In genomic region chr4:94127707-94128328, GRCh38 we compare ENCODE assay signal across 9 cellular contexts.
DNase-seq lines count a peak whose midpoint lies in the region; ATAC-seq and TF ChIP-seq lines count a peak whose summit lies in the region.
"Had no signal": no experiment of that assay in that cellular context is flagged by ENCODE, and none has a peak within 500 bp of the region (broad histone marks: within the 10 kb centered on the region; RNA-seq: fewer than 3 reads in every experiment).

No MANE protein-coding gene starts in this region.

- DNase-seq in SK-N-DZ (ENCODE audit: low spot score) (peak; percentile 53), glutamatergic neuron (no peak)
- no peak for DNase-seq in CD4-positive, alpha-beta T cell

- H3K27ac ChIP-seq in C4-2B = no peak overlapping the region
- no peak overlapping the region for H3K27ac ChIP-seq in CD4-positive, alpha-beta T cell (ENCODE audit: low read depth, low read length)
- H3K27ac ChIP-seq: neutrophil had no signal

- H3K36me3 Mint-ChIP-seq in glutamatergic neuron (ENCODE audit: unreplicated experiment) = no peaks in the 10 kb centered on the region
- H3K36me3 Mint-ChIP-seq in CD4-positive, alpha-beta T cell (ENCODE audit: low read depth) = no peaks in the 10 kb centered on the region

- CTCF ChIA-PET in CD4-positive, alpha-beta T cell (lab: Charles Lee) = no interaction called here

- no peaks in the 10 kb centered on the region for H3K4me1 Mint-ChIP-seq in glutamatergic neuron (ENCODE audit: low read depth, unreplicated experiment)
- H3K4me1 Mint-ChIP-seq in CD4-positive, alpha-beta T cell (ENCODE audit: low read depth) = no peaks in the 10 kb centered on the region

- H3K27me3 ChIP-seq in CD4-positive, alpha-beta T cell (ENCODE audit: control insufficient read depth, insufficient read depth, low read length) = peaks cover 5% of the 10 kb centered on the region
- H3K27me3 ChIP-seq: neutrophil had no signal

- H3K27ac Mint-ChIP-seq in glutamatergic neuron (ENCODE audit: unreplicated experiment) = no peak overlapping the region
- H3K27ac Mint-ChIP-seq in CD4-positive, alpha-beta T cell = no peak overlapping the region

- H3K4me3 Mint-ChIP-seq in glutamatergic neuron (ENCODE audit: unreplicated experiment) = no peak overlapping the region
- H3K4me3 Mint-ChIP-seq in CD4-positive, alpha-beta T cell = no peak overlapping the region

- ATAC-seq in GM18868 (IDR thresholded peaks at IDR 0.05; ENCODE audit: unreplicated experiment) = peak; percentile 89
- ATAC-seq in HG03354 (IDR thresholded peaks at IDR 0.05; ENCODE audit: poor library complexity, severe bottlenecking, unreplicated experiment) = peak; percentile 89
- ATAC-seq in CD4-positive, alpha-beta T cell (ENCODE audit: poor library complexity) = no peak
- ATAC-seq in GM19463 (IDR thresholded peaks at IDR 0.05; ENCODE audit: unreplicated experiment) = no peak
- ATAC-seq in HG02571 (IDR thresholded peaks at IDR 0.05; ENCODE audit: unreplicated experiment) = no peak

- POLR2A ChIA-PET in CD4-positive, alpha-beta T cell (lab: Charles Lee) = no interaction called here

- H3K9me3 Mint-ChIP-seq in glutamatergic neuron (ENCODE audit: unreplicated experiment) = no peaks in the 10 kb centered on the region
- no peaks in the 10 kb centered on the region for H3K9me3 Mint-ChIP-seq in CD4-positive, alpha-beta T cell

- intact Hi-C loops in CD4-positive, alpha-beta T cell (cut with DNase I, micrococcal nuclease) = no loop called here

- no peaks in the 10 kb centered on the region for H3K9me3 ChIP-seq in CD4-positive, alpha-beta T cell (ENCODE audit: control insufficient read depth, low read length)
- H3K9me3 ChIP-seq: neutrophil had no signal

- peak; percentile 74 for TF ChIP-seq CTCF in C4-2B (conservative IDR thresholded peaks at IDR 0.05)
- peak; percentile 89 for TF ChIP-seq CTCF in glutamatergic neuron (IDR thresholded peaks at IDR 0.05; ENCODE audit: partially characterized antibody, unreplicated experiment)
- TF ChIP-seq CTCF in CD4-positive, alpha-beta T cell (IDR thresholded peaks at IDR 0.05) = no peak

- no peaks in the 10 kb centered on the region for H3K27me3 Mint-ChIP-seq in glutamatergic neuron (ENCODE audit: unreplicated experiment)
- H3K27me3 Mint-ChIP-seq in CD4-positive, alpha-beta T cell = peaks cover 15% of the 10 kb centered on the region

Comparison
In these comparisons a context has a peak if more than half of its experiments do, and no peak if none do; other contexts are left out.
1. ATAC-seq: peak in GM18868 (single experiment) and HG03354 (single experiment); none in CD4-positive, alpha-beta T cell (single experiment), GM19463 (single experiment) and HG02571 (single experiment).